ENCODE assay signal across 10 cellular contexts in the genomic region with DNA sequence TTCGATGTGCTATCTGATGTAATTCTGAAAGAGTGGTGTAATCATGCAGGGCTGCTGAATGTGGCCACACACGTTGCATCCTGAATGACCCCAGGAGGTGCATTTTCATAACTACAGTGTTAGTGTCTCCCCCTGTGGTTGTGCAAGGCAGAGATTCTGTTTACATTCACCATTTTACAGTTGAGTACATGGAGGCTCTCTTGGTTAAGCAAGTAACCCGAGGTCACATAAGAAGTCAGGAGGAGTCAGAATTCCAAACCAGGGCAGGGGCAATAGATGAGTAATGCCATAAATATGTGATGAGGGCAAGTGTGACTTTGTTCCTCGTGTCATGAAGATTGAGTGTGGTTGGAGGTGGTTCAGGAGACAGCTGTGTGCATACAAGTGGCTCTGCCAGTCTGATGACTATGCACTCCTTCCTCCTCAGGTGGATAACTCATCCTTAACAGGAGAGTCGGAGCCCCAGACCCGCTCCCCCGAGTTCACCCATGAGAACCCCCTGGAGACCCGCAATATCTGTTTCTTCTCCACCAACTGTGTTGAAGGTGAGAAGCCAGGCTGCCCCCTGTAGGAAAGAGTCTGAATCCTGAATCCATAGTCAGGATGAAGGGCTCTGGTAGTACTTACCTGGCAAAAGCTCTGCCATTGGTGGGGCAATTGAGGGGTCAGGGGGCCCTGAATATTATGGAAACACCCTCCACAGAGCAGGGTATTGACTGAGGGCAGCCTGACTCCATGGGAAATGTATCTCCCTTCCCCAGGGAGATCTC. TPM values are rescaled to one million over a fixed set of nuclear protein-coding genes. Genes with fewer than 3 reads are reported as not detected.
DNase-seq lines count a peak whose midpoint lies in the region; ATAC-seq and TF ChIP-seq lines count a peak whose summit lies in the region.
"Had no signal": no experiment of that assay in that cellular context is flagged by ENCODE, and none has a peak within 500 bp of the region (broad histone marks: within the 10 kb centered on the region; RNA-seq: fewer than 3 reads in every experiment).

No MANE protein-coding gene starts in this region.

- CTCF ChIA-PET in AG04450 (lab: Charles Lee) = interaction anchor here (0.6 to 2.9 kb wide), 7 partner anchors 16 to 95 kb away, joined by 3 to 10 read pairs (median 6); no protein-coding TSS in a partner anchor

- peaks cover 0 to 4% of the 10 kb centered on the region in 2 donors for H3K4me1 ChIP-seq in left lung

- H3K27me3 ChIP-seq in AG04450 (ENCODE audit: control insufficient read depth, insufficient read depth, low read length) (peaks cover 5% of the 10 kb centered on the region), left lung (no peaks in the 10 kb centered on the region)

- H3K4me3 ChIP-seq in AG04450 (ENCODE audit: low read depth, low read length) (no peak overlapping the region), cardiac fibroblast (replicated peaks in 1 of 2; ENCODE audit: low read depth in 2 of 2, low read length in 2 of 2) (no peak overlapping the region), left lung (no peak overlapping the region)

- H3K9me3 ChIP-seq in AG04450 (ENCODE audit: control insufficient read depth, insufficient read depth, low read length) (no peaks in the 10 kb centered on the region; the same call in 1 of the 2 replicates), left lung (no peaks in the 10 kb centered on the region)

- TF ChIP-seq CTCF in AG04450 (IDR thresholded peaks at IDR 0.05; ENCODE audit: low read depth, low read length) = peak; percentile 51
- peak; percentile 10 for TF ChIP-seq CTCF in cardiac fibroblast (IDR thresholded peaks at IDR 0.05; ENCODE audit: low read depth, low read length)
- no peak for TF ChIP-seq CTCF in left lung (IDR thresholded peaks at IDR 0.05)

- DNase-seq in AG04450 (ENCODE audit: low read depth, low spot score) = peak; percentile 76
- peak; percentile 98 for DNase-seq in M059J (ENCODE audit: low read depth)
- DNase-seq in cardiac fibroblast (ENCODE audit: low read depth in 2 of 2) = peak; percentile 57 to 83
- DNase-seq in left lung = no peak
- no peak for DNase-seq in activated CD8-positive, alpha-beta memory T cell treated with anti-CD3 and anti-CD28 coated beads for 24 hours
- no peak for DNase-seq in NCI-H2029 treated with DMSO at 0.1 percent for 48 hours (lab: John Stamatoyannopoulos, UW)
- no peak for DNase-seq in NCI-H526 (lab: John Stamatoyannopoulos, UW)
- DNase-seq: CD4-positive, CD25-positive, alpha-beta regulatory T cell had no signal

- POLR2A ChIA-PET in AG04450 (lab: Yijun Ruan, JAX) = no interaction called here

- no peaks in the 10 kb centered on the region for H3K36me3 ChIP-seq in left lung

- ATAC-seq in left lung (peak; percentile 84), GM18861 (IDR thresholded peaks at IDR 0.05; ENCODE audit: unreplicated experiment) (no peak)

- intact Hi-C loops in left lung (cut with DNase I) = no loop called here

- H3K27ac ChIP-seq in AG04450 (ENCODE audit: low read depth, low read length) = peak overlapping the region; percentile 87
- no peak overlapping the region for H3K27ac ChIP-seq in left lung

RNA-seq across cellular contexts. Expression of a gene that starts 9.3 kb away (rescaled TPM):
- 6.2 and 6.5 TPM in 2 replicates for polyA plus RNA-seq in AG04450 (2011; rRNA removed)
- polyA minus RNA-seq in AG04450 (2011; rRNA and poly(A)+ RNA removed) = 9.6 and 14.6 TPM in 2 replicates
- 0.05 TPM in 1 of 2 replicates, not detected in the other for total RNA-seq in M059J (2014; rRNA removed; shearing (Covaris generic))
- total RNA-seq in left lung = 1 to 10 TPM; 2.8 to 5.0 TPM
- total RNA-seq: CD4-positive, CD25-positive, alpha-beta regulatory T cell; T-helper 2 cell treated with Interferon-gamma antibody and Interleukin-4, amounts not matched to agents 100 ng/mL and 5 ng/mL, for 36 hours had no signal
- polyA plus RNA-seq: CD4-positive, CD25-positive, alpha-beta regulatory T cell had no signal

RNA-seq across cellular contexts. Expression of a gene that starts 26.5 kb away (rescaled TPM):
- 12.7 and 18.8 TPM in 2 replicates for polyA plus RNA-seq in AG04450 (2011; rRNA removed)
- 7.3 and 13.1 TPM in 2 replicates for polyA minus RNA-seq in AG04450 (2011; rRNA and poly(A)+ RNA removed)
- 11.4 and 29.9 TPM in 2 replicates for total RNA-seq in M059J (2014; rRNA removed; shearing (Covaris generic))
- total RNA-seq in left lung = 10 to 100 TPM; 27.5 to 38.3 TPM

RNA-seq across cellular contexts. Expression of a gene that starts 26.5 kb away (rescaled TPM):
- not detected in 2 replicates for polyA plus RNA-seq in AG04450 (2011; rRNA removed)
- polyA minus RNA-seq in AG04450 (2011; rRNA and poly(A)+ RNA removed) = not detected in 2 replicates
- not detected in 2 replicates for total RNA-seq in M059J (2014; rRNA removed; shearing (Covaris generic))
- total RNA-seq in left lung = not detected
- total RNA-seq: CD4-positive, CD25-positive, alpha-beta regulatory T cell; T-helper 2 cell treated with Interferon-gamma antibody and Interleukin-4, amounts not matched to agents 100 ng/mL and 5 ng/mL, for 36 hours had no signal
- polyA plus RNA-seq: CD4-positive, CD25-positive, alpha-beta regulatory T cell had no signal

RNA-seq across cellular contexts. Expression of a gene that starts 43.6 kb away (rescaled TPM):
- polyA plus RNA-seq in AG04450 (2011; rRNA removed) = not detected in 2 replicates
- polyA minus RNA-seq in AG04450 (2011; rRNA and poly(A)+ RNA removed) = not detected in 2 replicates
- total RNA-seq in M059J (2014; rRNA removed; shearing (Covaris generic)) = not detected in 2 replicates
- not detected for total RNA-seq in left lung
- total RNA-seq: CD4-positive, CD25-positive, alpha-beta regulatory T cell; T-helper 2 cell treated with Interferon-gamma antibody and Interleukin-4, amounts not matched to agents 100 ng/mL and 5 ng/mL, for 36 hours had no signal

RNA-seq across cellular contexts. Expression of a gene that starts 54.9 kb away (rescaled TPM):
- polyA plus RNA-seq in AG04450 (2011; rRNA removed) = not detected in 2 replicates
- not detected in 2 replicates for polyA minus RNA-seq in AG04450 (2011; rRNA and poly(A)+ RNA removed)
- total RNA-seq in M059J (2014; rRNA removed; shearing (Covaris generic)) = not detected in 2 replicates
- under 1 TPM in 1 of 2 donors, not detected in 1; 0.58 TPM for total RNA-seq in left lung
- total RNA-seq: CD4-positive, CD25-positive, alpha-beta regulatory T cell; T-helper 2 cell treated with Interferon-gamma antibody and Interleukin-4, amounts not matched to agents 100 ng/mL and 5 ng/mL, for 36 hours had no signal
- polyA plus RNA-seq: CD4-positive, CD25-positive, alpha-beta regulatory T cell had no signal

Comparison
In these comparisons a context has a peak if more than half of its experiments do, and no peak if none do; other contexts are left out.
1. DNase-seq: peak in AG04450 (single experiment), M059J (single experiment) and cardiac fibroblast (2 of 2); none in left lung (0 of 2), activated CD8-positive, alpha-beta memory T cell treated with anti-CD3 and anti-CD28 coated beads for 24 hours (single experiment), NCI-H2029 treated with DMSO at 0.1 percent for 48 hours (single experiment) and NCI-H526 (0 of 2).
2. CTCF ChIP-seq: peak in AG04450 (single experiment) and cardiac fibroblast (single experiment); none in left lung (0 of 2).